ENCODE assay signal across 18 cellular contexts in genomic region chr7:77985232-77985973, GRCh38.
DNase-seq lines count a peak whose midpoint lies in the region.
"Had no signal": no experiment of that assay in that cellular context is flagged by ENCODE, and none has a peak within 500 bp of the region (broad histone marks: within the 10 kb centered on the region; RNA-seq: fewer than 3 reads in every experiment).

No MANE protein-coding gene starts in this region.

- H3K27ac ChIP-seq in SK-N-MC (peak overlapping the region; percentile 89), skeletal muscle tissue (ENCODE audit: low read depth, low read length) (peak overlapping the region; percentile 59)
- H3K27ac ChIP-seq: 22Rv1 had no signal

- peaks cover 0 to 3% (median 3%) of the 10 kb centered on the region in 3 donors for H3K4me1 ChIP-seq in skeletal muscle tissue (ENCODE audit: control insufficient read depth in 3 of 3, insufficient read depth in 3 of 3, low read length in 3 of 3)

- H3K4me3 ChIP-seq in SK-N-MC: peak overlapping the region; percentile 42; the same call in 1 of the 2 replicates
- no peak overlapping the region for H3K4me3 ChIP-seq in skeletal muscle tissue (ENCODE audit: low read length in 3 of 3)

- no peaks in the 10 kb centered on the region for H3K27me3 ChIP-seq in skeletal muscle tissue (ENCODE audit: control insufficient read depth in 3 of 3, insufficient read depth in 3 of 3, low read length in 3 of 3)

- H3K9me3 ChIP-seq in SK-N-MC (ENCODE audit: low read depth, low read length): no peaks in the 10 kb centered on the region
- H3K9me3 ChIP-seq in skeletal muscle tissue (ENCODE audit: control insufficient read depth in 3 of 3, low read length in 3 of 3): no peaks in the 10 kb centered on the region

- no peak overlapping the region for H3K9ac ChIP-seq in SK-N-MC (ENCODE audit: insufficient read length)
- no peak overlapping the region for H3K9ac ChIP-seq in skeletal muscle tissue (ENCODE audit: low read depth in 1 of 3, low read length in 3 of 3)

- DNase-seq in DMS 273 (lab: John Stamatoyannopoulos, UW; ENCODE audit: unreplicated experiment): peak; percentile 37
- DNase-seq in DMS 273 treated with DMSO at 0.1 percent for 48 hours (lab: John Stamatoyannopoulos, UW): no peak
- no peak for DNase-seq in SK-N-MC (ENCODE audit: low read depth, low spot score)
- DNase-seq in islet precursor cell: peak; percentile 24
- no peak for DNase-seq in NCI-H2107 treated with DMSO at 0.1 percent for 48 hours (lab: John Stamatoyannopoulos, UW; ENCODE audit: unreplicated experiment)
- DNase-seq in activated CD4-positive, alpha-beta T cell treated with anti-CD3 and anti-CD28 coated beads for 48 hours: no peak
- DNase-seq in DMS79 treated with DMSO at 0.1 percent for 48 hours (lab: John Stamatoyannopoulos, UW): no peak
- DNase-seq: CD4-positive, CD25-positive, alpha-beta regulatory T cell; KG1; MV-4-11; NCI-H187; NCI-H2107; NCI-H2227 treated with DMSO at 0.1 percent for 48 hours; NCI-H524; RPMI8226; SIG-M5 had no signal

- H3K36me3 ChIP-seq in SK-N-MC (ENCODE audit: insufficient read depth, low read length) (no peaks in the 10 kb centered on the region), skeletal muscle tissue (ENCODE audit: control insufficient read depth in 3 of 3, insufficient read depth in 3 of 3, low read length in 3 of 3) (no peaks in the 10 kb centered on the region)

Comparison
In these comparisons a context has a peak if more than half of its experiments do, and no peak if none do; other contexts are left out.
1. DNase-seq: peak in DMS 273 (single experiment) and islet precursor cell (single experiment); none in DMS 273 treated with DMSO at 0.1 percent for 48 hours (single experiment), SK-N-MC (single experiment), NCI-H2107 treated with DMSO at 0.1 percent for 48 hours (single experiment), activated CD4-positive, alpha-beta T cell treated with anti-CD3 and anti-CD28 coated beads for 48 hours (single experiment) and DMS79 treated with DMSO at 0.1 percent for 48 hours (single experiment).